In the genomic region with DNA sequence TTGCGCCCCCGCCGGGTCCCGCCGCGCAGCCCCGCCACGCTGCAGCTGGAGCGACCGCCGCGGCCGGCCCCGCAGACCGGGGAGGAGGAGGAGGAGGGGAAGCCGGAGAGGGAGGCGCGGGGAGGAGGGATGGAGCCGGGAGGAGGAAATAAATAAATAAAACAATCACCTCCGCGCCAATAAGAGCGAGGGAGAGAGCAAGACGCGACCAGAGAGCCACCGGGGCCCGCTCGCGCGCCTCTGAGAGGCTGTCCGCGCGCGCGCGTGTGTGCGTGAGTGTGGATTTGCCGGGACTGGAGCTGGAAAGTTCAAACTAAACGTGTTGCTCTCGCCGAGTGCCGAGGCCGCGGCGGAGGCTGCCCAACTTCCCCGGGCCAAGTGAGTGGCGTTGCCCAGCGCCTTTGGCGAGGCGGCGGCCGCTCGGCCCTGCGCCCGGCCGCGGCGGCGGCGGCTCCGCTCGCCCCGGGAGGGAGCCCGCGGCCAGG, we compare ENCODE assay signal across 9 cellular contexts.
DNase-seq lines count a peak whose midpoint lies in the region; ATAC-seq and TF ChIP-seq lines count a peak whose summit lies in the region.
"Had no signal": no experiment of that assay in that cellular context is flagged by ENCODE, and none has a peak within 500 bp of the region (broad histone marks: within the 10 kb centered on the region; RNA-seq: fewer than 3 reads in every experiment).

No MANE protein-coding gene starts in this region.

- peaks cover 53% of the 10 kb centered on the region for H3K27me3 ChIP-seq in suprapubic skin

- no peaks in the 10 kb centered on the region for H3K36me3 ChIP-seq in suprapubic skin

- no peak for TF ChIP-seq CTCF in suprapubic skin (IDR thresholded peaks at IDR 0.05)

- no peaks in the 10 kb centered on the region for H3K9me3 ChIP-seq in suprapubic skin

- DNase-seq in GM04504 (ENCODE audit: low read depth): peak; percentile 1
- peak; percentile 92 for DNase-seq in NCI-H69 (lab: John Stamatoyannopoulos, UW)
- DNase-seq in cerebellum (ENCODE audit: low spot score): peak; percentile 83
- no peak for DNase-seq in left lobe of liver (ENCODE audit: low spot score)
- no peak for DNase-seq in suprapubic skin (ENCODE audit: low spot score in 2 of 2)
- DNase-seq in NCI-H128 (lab: John Stamatoyannopoulos, UW; ENCODE audit: unreplicated experiment): no peak

- ATAC-seq in HG02610 (IDR thresholded peaks at IDR 0.05; ENCODE audit: unreplicated experiment) (peak; percentile 27), left lobe of liver (peak; percentile 89), HG02763 (IDR thresholded peaks at IDR 0.05; ENCODE audit: unreplicated experiment) (no peak)

- peak overlapping the region; percentile 60 for H3K4me3 ChIP-seq in suprapubic skin

- no peak overlapping the region for H3K27ac ChIP-seq in suprapubic skin
- H3K27ac ChIP-seq: VCaP had no signal

- WGBS in suprapubic skin: under 1% methylated on average over 45 of the region's 64 CpGs

- TF ChIP-seq POLR2A in suprapubic skin (IDR thresholded peaks at IDR 0.05): no peak

- peaks cover 25% of the 10 kb centered on the region for H3K4me1 ChIP-seq in suprapubic skin

- no peak for TF ChIP-seq EP300 in suprapubic skin (IDR thresholded peaks at IDR 0.05)

Comparison
In these comparisons a context has a peak if more than half of its experiments do, and no peak if none do; other contexts are left out.
1. DNase-seq: peak in GM04504 (single experiment), NCI-H69 (single experiment) and cerebellum (single experiment); none in left lobe of liver (single experiment), suprapubic skin (0 of 2) and NCI-H128 (single experiment).